8 cellular contexts compared by ENCODE assay signal in genomic region chr11:35030716-35031213, GRCh38.
DNase-seq lines count a peak whose midpoint lies in the region; ATAC-seq and TF ChIP-seq lines count a peak whose summit lies in the region.

No MANE protein-coding gene starts in this region.

- no peaks in the 10 kb centered on the region for H3K36me3 Mint-ChIP-seq in activated B cell treated with CpG ODN at 0.5 μM for 24 hours (ENCODE audit: low read depth)

- POLR2A ChIA-PET in AG04450 (lab: Yijun Ruan, JAX) (interaction anchor here (0.5 to 1.2 kb wide), 4 partner anchors 17 to 109 kb away, joined by 3 to 4 read pairs (median 3); partner anchors contain the start of gene CD44), activated B cell treated with CpG ODN at 0.5 μM for 24 hours (lab: Charles Lee) (interaction anchor here (0.6 to 6.6 kb wide), 18 partner anchors 10 to 116 kb away, joined by 3 to 50 read pairs (median 12); partner anchors contain the start of gene CD44)

- peak overlapping the region; percentile 96 for H3K27ac Mint-ChIP-seq in activated B cell treated with CpG ODN at 0.5 μM for 24 hours

- H3K27ac ChIP-seq in AG04450 (ENCODE audit: low read depth, low read length) (peak overlapping the region; percentile 68), skin epidermis (peak overlapping the region in 18 of 21 experiments; percentile 23 to 90 (median 78))

- intact Hi-C loops in activated B cell treated with CpG ODN at 0.5 μM for 24 hours (cut with micrococcal nuclease) = loop anchor here (1.0 kb wide), 5 partner anchors 10 to 47 kb away; no protein-coding TSS in a partner anchor

- CTCF ChIA-PET in AG04450 (lab: Charles Lee) = interaction anchor here (1.0 kb wide), 1 partner anchor 31 kb away, joined by 3 read pairs; no protein-coding TSS in a partner anchor
- CTCF ChIA-PET in activated B cell treated with CpG ODN at 0.5 μM for 24 hours (lab: Charles Lee) = interaction anchor here (1.2 to 1.6 kb wide), 4 partner anchors 17 to 109 kb away, joined by 3 to 5 read pairs (median 3); no protein-coding TSS in a partner anchor

- no peaks in the 10 kb centered on the region for H3K27me3 ChIP-seq in AG04450 (ENCODE audit: control insufficient read depth, insufficient read depth, low read length)

- ATAC-seq in activated B cell treated with CpG ODN at 0.5 μM for 24 hours (ENCODE audit: low read depth) (peak; percentile 58), GM19452 (IDR thresholded peaks at IDR 0.05; ENCODE audit: unreplicated experiment) (no peak)

- H3K4me3 ChIP-seq in AG04450 (ENCODE audit: low read depth, low read length) (no peak overlapping the region), fibroblast of the aortic adventitia (ENCODE audit: low read depth, low read length) (no peak overlapping the region), skin epidermis (no peak overlapping the region)

- DNase-seq in AG04450 (ENCODE audit: low read depth, low spot score) (peak; percentile 64), HS-27A (ENCODE audit: low read depth) (peak; percentile 93), activated B cell treated with CpG ODN at 0.5 μM for 24 hours (no peak), fibroblast of the aortic adventitia (ENCODE audit: low read depth) (peak; percentile 83), globus pallidus (ENCODE audit: low spot score) (no peak), NCI-H748 (lab: John Stamatoyannopoulos, UW; ENCODE audit: unreplicated experiment) (no peak)

- H3K4me3 Mint-ChIP-seq in activated B cell treated with CpG ODN at 0.5 μM for 24 hours = peak overlapping the region; percentile 79

- no peaks in the 10 kb centered on the region for H3K9me3 Mint-ChIP-seq in activated B cell treated with CpG ODN at 0.5 μM for 24 hours

- TF ChIP-seq CTCF in AG04450 (IDR thresholded peaks at IDR 0.05; ENCODE audit: low read depth, low read length) (no peak), activated B cell treated with CpG ODN at 0.5 μM for 24 hours (IDR thresholded peaks at IDR 0.05) (no peak), fibroblast of the aortic adventitia (IDR thresholded peaks at IDR 0.05; ENCODE audit: insufficient read depth, low read length) (no peak)

- no peaks in the 10 kb centered on the region for H3K9me3 ChIP-seq in AG04450 (ENCODE audit: control insufficient read depth, insufficient read depth, low read length)

- H3K4me1 Mint-ChIP-seq in activated B cell treated with CpG ODN at 0.5 μM for 24 hours = peaks cover 75% of the 10 kb centered on the region

- no peaks in the 10 kb centered on the region for H3K27me3 Mint-ChIP-seq in activated B cell treated with CpG ODN at 0.5 μM for 24 hours

Comparison
In these comparisons a context has a peak if more than half of its experiments do, and no peak if none do; other contexts are left out.
1. DNase-seq: peak in AG04450 (single experiment), HS-27A (single experiment) and fibroblast of the aortic adventitia (single experiment); none in activated B cell treated with CpG ODN at 0.5 μM for 24 hours (single experiment), globus pallidus (single experiment) and NCI-H748 (single experiment).